26 cellular contexts compared by ENCODE assay signal in the genomic region with DNA sequence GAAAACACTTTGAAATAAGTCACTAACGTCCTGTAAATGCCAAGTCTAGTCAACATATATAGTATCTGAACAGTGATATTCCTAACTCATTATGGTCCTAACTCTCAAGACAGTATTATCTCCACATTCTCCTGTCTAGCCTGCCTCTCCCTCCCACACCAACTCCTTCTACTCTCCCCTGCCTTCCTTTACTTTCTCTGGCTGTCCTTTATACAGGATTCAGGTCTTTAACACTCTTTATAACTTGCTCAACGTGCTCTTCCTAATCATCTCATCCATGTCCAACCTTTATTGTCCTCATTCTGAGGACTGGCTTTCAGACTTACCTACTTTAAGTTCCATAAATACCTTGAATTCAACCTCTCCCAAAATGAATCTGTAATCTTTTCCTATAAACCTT. TPM values are rescaled to one million over a fixed set of nuclear protein-coding genes. Genes with fewer than 3 reads are reported as not detected.
DNase-seq lines count a peak whose midpoint lies in the region; ATAC-seq and TF ChIP-seq lines count a peak whose summit lies in the region.
"Had no signal": no experiment of that assay in that cellular context is flagged by ENCODE, and none has a peak within 500 bp of the region (broad histone marks: within the 10 kb centered on the region; RNA-seq: fewer than 3 reads in every experiment).

No MANE protein-coding gene starts in this region.

- H3K4me1 Mint-ChIP-seq in activated T-cell treated with anti-CD3 and anti-CD28 coated beads, Interleukin-2, amount 50 U/mL, for 72 hours (ENCODE audit: low read depth) = peaks cover 36% of the 10 kb centered on the region
- peaks cover 73% of the 10 kb centered on the region for H3K4me1 Mint-ChIP-seq in activated T-cell treated with anti-CD3 and anti-CD28 coated beads, Interleukin-2, amount 50 U/mL, for 4 hours (ENCODE audit: low read depth)
- peaks cover 69% of the 10 kb centered on the region for H3K4me1 Mint-ChIP-seq in CD8-positive, alpha-beta T cell (ENCODE audit: low read depth)
- peaks cover 69% of the 10 kb centered on the region for H3K4me1 Mint-ChIP-seq in stimulated activated effector memory CD8-positive, alpha-beta T cell treated with anti-CD3 and anti-CD28 coated beads, Interleukin-12 subunit alpha, Interleukin-12 subunit beta, amount 100 ng/mL, for 72 hours

- H3K27ac ChIP-seq in CD8-positive, alpha-beta T cell (ENCODE audit: low read depth, low read length) = no peak overlapping the region
- H3K27ac ChIP-seq in epithelial cell of prostate = peak overlapping the region; percentile 67
- no peak overlapping the region for H3K27ac ChIP-seq in testis
- no peak overlapping the region for H3K27ac ChIP-seq in tibial nerve
- H3K27ac ChIP-seq: colonic mucosa, left lung, upper lobe of right lung had no signal

- peaks cover 20% of the 10 kb centered on the region for H3K4me1 ChIP-seq in CD8-positive, alpha-beta T cell (ENCODE audit: insufficient read depth, low read length)
- peaks cover 8% of the 10 kb centered on the region for H3K4me1 ChIP-seq in testis
- peaks cover 0 to 48% (median 10%) of the 10 kb centered on the region in 4 donors for H3K4me1 ChIP-seq in tibial nerve
- H3K4me1 ChIP-seq: colonic mucosa had no signal

- H3K36me3 Mint-ChIP-seq in activated T-cell treated with anti-CD3 and anti-CD28 coated beads, Interleukin-2, amount 50 U/mL, for 72 hours (ENCODE audit: insufficient read depth in 2 of 2) = peaks cover 4 to 5% of the 10 kb centered on the region in 2 donors
- H3K36me3 Mint-ChIP-seq in activated T-cell treated with anti-CD3 and anti-CD28 coated beads, Interleukin-2, amount 50 U/mL, for 4 hours (ENCODE audit: insufficient read depth) = peaks cover 17% of the 10 kb centered on the region
- H3K36me3 Mint-ChIP-seq in CD8-positive, alpha-beta T cell = peaks cover 23% of the 10 kb centered on the region
- H3K36me3 Mint-ChIP-seq in stimulated activated effector memory CD8-positive, alpha-beta T cell treated with anti-CD3 and anti-CD28 coated beads, Interleukin-12 subunit alpha, Interleukin-12 subunit beta, amount 100 ng/mL, for 72 hours = peaks cover 4% of the 10 kb centered on the region
- H3K36me3 Mint-ChIP-seq: WTC11 had no signal

- no peak for ATAC-seq in activated T-cell treated with anti-CD3 and anti-CD28 coated beads, Interleukin-2, amount 50 U/mL, for 72 hours (replicated peaks in 1 of 2)
- ATAC-seq in activated T-cell treated with anti-CD3 and anti-CD28 coated beads, Interleukin-2, amount 50 U/mL, for 4 hours = no peak
- ATAC-seq in CD8-positive, alpha-beta T cell = no peak
- ATAC-seq in stimulated activated effector memory CD8-positive, alpha-beta T cell treated with anti-CD3 and anti-CD28 coated beads, Interleukin-12 subunit alpha, Interleukin-12 subunit beta, amount 100 ng/mL, for 72 hours = no peak
- ATAC-seq: activated naive CD4-positive, alpha-beta T cell treated with anti-CD3 and anti-CD28 coated beads, Interleukin-2, amount 50 U/mL, for 72 hours; left lung; upper lobe of right lung; WTC11 had no signal

- H3K27me3 ChIP-seq in CD8-positive, alpha-beta T cell (ENCODE audit: insufficient read depth, low read length) = no peaks in the 10 kb centered on the region
- H3K27me3 ChIP-seq in testis = no peaks in the 10 kb centered on the region
- H3K27me3 ChIP-seq in tibial nerve = no peaks in the 10 kb centered on the region
- H3K27me3 ChIP-seq: colonic mucosa, left lung, upper lobe of right lung had no signal

- H3K36me3 ChIP-seq in CD8-positive, alpha-beta T cell (ENCODE audit: insufficient read depth, low read length) = peaks cover 4% of the 10 kb centered on the region
- no peaks in the 10 kb centered on the region for H3K36me3 ChIP-seq in testis (ENCODE audit: low read depth, missing control alignments)
- H3K36me3 ChIP-seq in tibial nerve = peaks cover 0 to 4% (median 0%) of the 10 kb centered on the region in 3 donors
- H3K36me3 ChIP-seq: colonic mucosa had no signal

- no peak overlapping the region for H3K4me3 Mint-ChIP-seq in activated T-cell treated with anti-CD3 and anti-CD28 coated beads, Interleukin-2, amount 50 U/mL, for 72 hours
- H3K4me3 Mint-ChIP-seq in activated T-cell treated with anti-CD3 and anti-CD28 coated beads, Interleukin-2, amount 50 U/mL, for 4 hours = no peak overlapping the region
- H3K4me3 Mint-ChIP-seq in CD8-positive, alpha-beta T cell = no peak overlapping the region
- no peak overlapping the region for H3K4me3 Mint-ChIP-seq in stimulated activated effector memory CD8-positive, alpha-beta T cell treated with anti-CD3 and anti-CD28 coated beads, Interleukin-12 subunit alpha, Interleukin-12 subunit beta, amount 100 ng/mL, for 72 hours
- H3K4me3 Mint-ChIP-seq: WTC11 had no signal

- no peak for TF ChIP-seq EP300 in tibial nerve (IDR thresholded peaks at IDR 0.05)

- POLR2A ChIA-PET in CD8-positive, alpha-beta T cell (lab: Charles Lee) = no interaction called here

- 59 to 67% methylated on average over 2 of the region's 2 CpGs for WGBS in testis, 2 donors
- WGBS in tibial nerve, 2 donors = 84 to 93% methylated on average over 2 of the region's 2 CpGs

- H3K9me3 Mint-ChIP-seq in activated T-cell treated with anti-CD3 and anti-CD28 coated beads, Interleukin-2, amount 50 U/mL, for 72 hours = no peaks in the 10 kb centered on the region
- H3K9me3 Mint-ChIP-seq in activated T-cell treated with anti-CD3 and anti-CD28 coated beads, Interleukin-2, amount 50 U/mL, for 4 hours = no peaks in the 10 kb centered on the region
- no peaks in the 10 kb centered on the region for H3K9me3 Mint-ChIP-seq in CD8-positive, alpha-beta T cell
- no peaks in the 10 kb centered on the region for H3K9me3 Mint-ChIP-seq in stimulated activated effector memory CD8-positive, alpha-beta T cell treated with anti-CD3 and anti-CD28 coated beads, Interleukin-12 subunit alpha, Interleukin-12 subunit beta, amount 100 ng/mL, for 72 hours
- H3K9me3 Mint-ChIP-seq: activated naive CD4-positive, alpha-beta T cell treated with anti-CD3 and anti-CD28 coated beads, Interleukin-2, amount 50 U/mL, for 72 hours; WTC11 had no signal

- no peak for TF ChIP-seq POLR2A in testis (IDR thresholded peaks at IDR 0.05)
- TF ChIP-seq POLR2A in tibial nerve (IDR thresholded peaks at IDR 0.05) = no peak

- no peak for TF ChIP-seq CTCF in CD8-positive, alpha-beta T cell (IDR thresholded peaks at IDR 0.05)
- TF ChIP-seq CTCF in testis (IDR thresholded peaks at IDR 0.05) (no peak), tibial nerve (IDR thresholded peaks at IDR 0.05) (no peak)

- peak overlapping the region; percentile 4 for H3K27ac Mint-ChIP-seq in activated T-cell treated with anti-CD3 and anti-CD28 coated beads, Interleukin-2, amount 50 U/mL, for 72 hours
- H3K27ac Mint-ChIP-seq in CD8-positive, alpha-beta T cell = peak overlapping the region; percentile 58
- H3K27ac Mint-ChIP-seq in stimulated activated effector memory CD8-positive, alpha-beta T cell treated with anti-CD3 and anti-CD28 coated beads, Interleukin-12 subunit alpha, Interleukin-12 subunit beta, amount 100 ng/mL, for 72 hours = peak overlapping the region; percentile 48
- H3K27ac Mint-ChIP-seq: WTC11 had no signal

- intact Hi-C loops in CD8-positive, alpha-beta T cell (cut with DNase I, micrococcal nuclease) = loop anchor here in 1 of 2 experiments (5.0 kb wide), 1 partner anchor 73 kb away; no protein-coding TSS in a partner anchor
- intact Hi-C loops in testis (cut with DNase I; ENCODE audit: low total_unique reads) = no loop called here

- H3K4me3 ChIP-seq in CD8-positive, alpha-beta T cell (ENCODE audit: low read depth, low read length) = no peak overlapping the region
- H3K4me3 ChIP-seq in testis (no peak overlapping the region), tibial nerve (no peak overlapping the region)
- H3K4me3 ChIP-seq: colonic mucosa, left lung, upper lobe of right lung had no signal

- no peaks in the 10 kb centered on the region for H3K9me3 ChIP-seq in CD8-positive, alpha-beta T cell (ENCODE audit: low read length)
- H3K9me3 ChIP-seq in testis (no peaks in the 10 kb centered on the region), tibial nerve (no peaks in the 10 kb centered on the region)
- H3K9me3 ChIP-seq: colonic mucosa, left lung, upper lobe of right lung had no signal

- H3K27me3 Mint-ChIP-seq in activated T-cell treated with anti-CD3 and anti-CD28 coated beads, Interleukin-2, amount 50 U/mL, for 72 hours (ENCODE audit: low read depth) = no peaks in the 10 kb centered on the region
- no peaks in the 10 kb centered on the region for H3K27me3 Mint-ChIP-seq in activated T-cell treated with anti-CD3 and anti-CD28 coated beads, Interleukin-2, amount 50 U/mL, for 4 hours (ENCODE audit: low read depth)
- no peaks in the 10 kb centered on the region for H3K27me3 Mint-ChIP-seq in CD8-positive, alpha-beta T cell (ENCODE audit: low read depth)

- CTCF ChIA-PET in CD8-positive, alpha-beta T cell (lab: Charles Lee) = no interaction called here

- no peak for DNase-seq in activated T-cell treated with anti-CD3 and anti-CD28 coated beads, Interleukin-2, amount 50 U/mL, for 72 hours
- no peak for DNase-seq in activated T-cell treated with anti-CD3 and anti-CD28 coated beads, Interleukin-2, amount 50 U/mL, for 4 hours
- no peak for DNase-seq in CD8-positive, alpha-beta T cell
- no peak for DNase-seq in epithelial cell of prostate (ENCODE audit: low read depth, low spot score)
- DNase-seq in stimulated activated effector memory CD8-positive, alpha-beta T cell treated with anti-CD3 and anti-CD28 coated beads, Interleukin-12 subunit alpha, Interleukin-12 subunit beta, amount 100 ng/mL, for 72 hours (ENCODE audit: low spot score in 2 of 2) = no peak
- DNase-seq in testis = no peak
- no peak for DNase-seq in tibial nerve (ENCODE audit: low spot score in 2 of 2)
- DNase-seq in cerebellar nuclear complex (lab: John Stamatoyannopoulos, UW) = no peak
- DNase-seq: activated CD4-positive, alpha-beta T cell treated with anti-CD3 and anti-CD28 coated beads, Interleukin-2, amount 50 U/mL, for 48 hours; activated CD8-positive, alpha-beta memory T cell treated with anti-CD3 and anti-CD28 coated beads, Interleukin-2, amount 50 U/mL, for 4 hours; AML-193; anterior cingulate cortex; colonic mucosa; effector memory CD4-positive, alpha-beta T cell; KBM-7; left lung; NCI-H1092 treated with DMSO at 0.1 percent for 48 hours; NCI-H187; NCI-H2171; NCI-H510A; stimulated activated CD4-positive, alpha-beta T cell treated with anti-CD3 and anti-CD28 coated beads, Interleukin-4, amount 100 ng/mL, for 24 hours; SW 1271; T1000; upper lobe of right lung had no signal

RNA-seq across cellular contexts. Expression of gene MTPN, which starts 42.5 kb away (rescaled TPM):
- total RNA-seq in activated T-cell treated with anti-CD3 and anti-CD28 coated beads, Interleukin-2, amount 50 U/mL, for 72 hours = 100 to 1,000 TPM; 110 to 126 TPM
- total RNA-seq in activated T-cell treated with anti-CD3 and anti-CD28 coated beads, Interleukin-2, amount 50 U/mL, for 4 hours = 100 to 1,000 TPM; 139 to 152 (median 143) TPM
- 100 to 1,000 TPM in 1 of 2 experiments, 10 to 100 TPM in 1; 91.9 to 101 TPM for total RNA-seq in CD8-positive, alpha-beta T cell
- total RNA-seq in testis = 100 to 1,000 TPM; 141 to 144 TPM
- 142 TPM for polyA plus RNA-seq in testis (ENCODE audit: insufficient read depth, low read depth, low replicate concordance)
- total RNA-seq in tibial nerve = 10 to 100 TPM; 66.3 to 94.6 (median 75.0) TPM

Comparison
In these comparisons a context has a peak if more than half of its experiments do, and no peak if none do; other contexts are left out.
1. H3K27ac Mint-ChIP-seq: peak in every context shown above with its lines; median percentile 58 in CD8-positive, alpha-beta T cell; 48 in stimulated activated effector memory CD8-positive, alpha-beta T cell treated with anti-CD3 and anti-CD28 coated beads, Interleukin-12 subunit alpha, Interleukin-12 subunit beta, amount 100 ng/mL, for 72 hours; 4 in activated T-cell treated with anti-CD3 and anti-CD28 coated beads, Interleukin-2, amount 50 U/mL, for 72 hours.